1 cellular context compared by ENCODE assay signal in the genomic region with DNA sequence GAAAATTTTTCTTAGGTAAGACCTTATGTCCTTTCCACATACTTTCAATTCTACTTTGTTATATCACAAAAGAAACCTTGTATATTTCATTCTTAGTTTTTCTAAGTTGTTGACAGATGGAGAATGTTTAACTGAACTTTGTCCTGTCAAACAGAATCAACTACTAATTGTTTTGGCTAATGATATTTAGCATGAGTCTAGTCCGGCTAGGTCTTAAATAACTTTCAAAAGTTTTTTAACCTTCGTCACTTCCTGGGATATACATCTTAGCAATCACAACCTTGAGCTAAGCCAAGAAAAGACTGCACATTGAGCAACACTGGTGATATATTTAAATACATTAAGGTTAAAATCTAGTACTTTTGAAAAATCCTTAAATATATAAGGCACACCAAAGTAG.
TF ChIP-seq lines count a peak whose summit lies in the region.

No MANE protein-coding gene starts in this region.

TF ChIP-seq in HepG2, 621 proteins besides CTCF, POLR2A, EP300 and RAD21 (continued from another document and continues in another):
- TF ChIP-seq, protein P1, sequence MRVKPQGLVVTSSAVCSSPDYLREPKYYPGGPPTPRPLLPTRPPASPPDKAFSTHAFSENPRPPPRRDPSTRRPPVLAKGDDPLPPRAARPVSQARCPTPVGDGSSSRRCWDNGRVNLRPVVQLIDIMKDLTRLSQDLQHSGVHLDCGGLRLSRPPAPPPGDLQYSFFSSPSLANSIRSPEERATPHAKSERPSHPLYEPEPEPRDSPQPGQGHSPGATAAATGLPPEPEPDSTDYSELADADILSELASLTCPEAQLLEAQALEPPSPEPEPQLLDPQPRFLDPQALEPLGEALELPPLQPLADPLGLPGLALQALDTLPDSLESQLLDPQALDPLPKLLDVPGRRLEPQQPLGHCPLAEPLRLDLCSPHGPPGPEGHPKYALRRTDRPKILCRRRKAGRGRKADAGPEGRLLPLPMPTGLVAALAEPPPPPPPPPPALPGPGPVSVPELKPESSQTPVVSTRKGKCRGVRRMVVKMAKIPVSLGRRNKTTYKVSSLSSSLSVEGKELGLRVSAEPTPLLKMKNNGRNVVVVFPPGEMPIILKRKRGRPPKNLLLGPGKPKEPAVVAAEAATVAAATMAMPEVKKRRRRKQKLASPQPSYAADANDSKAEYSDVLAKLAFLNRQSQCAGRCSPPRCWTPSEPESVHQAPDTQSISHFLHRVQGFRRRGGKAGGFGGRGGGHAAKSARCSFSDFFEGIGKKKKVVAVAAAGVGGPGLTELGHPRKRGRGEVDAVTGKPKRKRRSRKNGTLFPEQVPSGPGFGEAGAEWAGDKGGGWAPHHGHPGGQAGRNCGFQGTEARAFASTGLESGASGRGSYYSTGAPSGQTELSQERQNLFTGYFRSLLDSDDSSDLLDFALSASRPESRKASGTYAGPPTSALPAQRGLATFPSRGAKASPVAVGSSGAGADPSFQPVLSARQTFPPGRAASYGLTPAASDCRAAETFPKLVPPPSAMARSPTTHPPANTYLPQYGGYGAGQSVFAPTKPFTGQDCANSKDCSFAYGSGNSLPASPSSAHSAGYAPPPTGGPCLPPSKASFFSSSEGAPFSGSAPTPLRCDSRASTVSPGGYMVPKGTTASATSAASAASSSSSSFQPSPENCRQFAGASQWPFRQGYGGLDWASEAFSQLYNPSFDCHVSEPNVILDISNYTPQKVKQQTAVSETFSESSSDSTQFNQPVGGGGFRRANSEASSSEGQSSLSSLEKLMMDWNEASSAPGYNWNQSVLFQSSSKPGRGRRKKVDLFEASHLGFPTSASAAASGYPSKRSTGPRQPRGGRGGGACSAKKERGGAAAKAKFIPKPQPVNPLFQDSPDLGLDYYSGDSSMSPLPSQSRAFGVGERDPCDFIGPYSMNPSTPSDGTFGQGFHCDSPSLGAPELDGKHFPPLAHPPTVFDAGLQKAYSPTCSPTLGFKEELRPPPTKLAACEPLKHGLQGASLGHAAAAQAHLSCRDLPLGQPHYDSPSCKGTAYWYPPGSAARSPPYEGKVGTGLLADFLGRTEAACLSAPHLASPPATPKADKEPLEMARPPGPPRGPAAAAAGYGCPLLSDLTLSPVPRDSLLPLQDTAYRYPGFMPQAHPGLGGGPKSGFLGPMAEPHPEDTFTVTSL (CRISPR knock-in tag; IDR thresholded peaks at IDR 0.05; ENCODE audit: borderline replicate concordance), result peak; percentile 64; the same call in 1 of the 2 replicates
- TF ChIP-seq, protein P2, sequence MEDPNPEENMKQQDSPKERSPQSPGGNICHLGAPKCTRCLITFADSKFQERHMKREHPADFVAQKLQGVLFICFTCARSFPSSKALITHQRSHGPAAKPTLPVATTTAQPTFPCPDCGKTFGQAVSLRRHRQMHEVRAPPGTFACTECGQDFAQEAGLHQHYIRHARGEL (CRISPR knock-in tag; IDR thresholded peaks at IDR 0.05), result no peak
- TF ChIP-seq ZNF430 (CRISPR knock-in tag; IDR thresholded peaks at IDR 0.05) (no peak), ZNF3 (CRISPR knock-in tag; IDR thresholded peaks at IDR 0.05) (no peak), GTF2F1 (IDR thresholded peaks at IDR 0.05; ENCODE audit: low read length) (no peak), ZNF7 (CRISPR knock-in tag; IDR thresholded peaks at IDR 0.05) (no peak), ZSCAN25 (CRISPR knock-in tag; IDR thresholded peaks at IDR 0.05) (no peak), MAF1 (CRISPR knock-in tag; IDR thresholded peaks at IDR 0.05; ENCODE audit: borderline replicate concordance) (no peak), SMARCE1 (IDR thresholded peaks at IDR 0.05; ENCODE audit: borderline replicate concordance) (no peak), HMG20A (CRISPR knock-in tag; IDR thresholded peaks at IDR 0.05; ENCODE audit: borderline replicate concordance) (peak; percentile 47; the same call in 1 of the 2 replicates), PTBP1 (IDR thresholded peaks at IDR 0.05; ENCODE audit: low read depth, low read length, poor library complexity, severe bottlenecking) (no peak), CEBPG (CRISPR knock-in tag; IDR thresholded peaks at IDR 0.05) (peak; percentile 69), DR1 (CRISPR knock-in tag; IDR thresholded peaks at IDR 0.05) (no peak), ZNF331 (CRISPR knock-in tag; IDR thresholded peaks at IDR 0.05) (peak; percentile 81; the same call in 1 of the 2 replicates), IKZF1 (IDR thresholded peaks at IDR 0.05) (no peak), ZNF589 (CRISPR knock-in tag; conservative IDR thresholded peaks at IDR 0.05) (no peak)
- TF ChIP-seq, protein P3, sequence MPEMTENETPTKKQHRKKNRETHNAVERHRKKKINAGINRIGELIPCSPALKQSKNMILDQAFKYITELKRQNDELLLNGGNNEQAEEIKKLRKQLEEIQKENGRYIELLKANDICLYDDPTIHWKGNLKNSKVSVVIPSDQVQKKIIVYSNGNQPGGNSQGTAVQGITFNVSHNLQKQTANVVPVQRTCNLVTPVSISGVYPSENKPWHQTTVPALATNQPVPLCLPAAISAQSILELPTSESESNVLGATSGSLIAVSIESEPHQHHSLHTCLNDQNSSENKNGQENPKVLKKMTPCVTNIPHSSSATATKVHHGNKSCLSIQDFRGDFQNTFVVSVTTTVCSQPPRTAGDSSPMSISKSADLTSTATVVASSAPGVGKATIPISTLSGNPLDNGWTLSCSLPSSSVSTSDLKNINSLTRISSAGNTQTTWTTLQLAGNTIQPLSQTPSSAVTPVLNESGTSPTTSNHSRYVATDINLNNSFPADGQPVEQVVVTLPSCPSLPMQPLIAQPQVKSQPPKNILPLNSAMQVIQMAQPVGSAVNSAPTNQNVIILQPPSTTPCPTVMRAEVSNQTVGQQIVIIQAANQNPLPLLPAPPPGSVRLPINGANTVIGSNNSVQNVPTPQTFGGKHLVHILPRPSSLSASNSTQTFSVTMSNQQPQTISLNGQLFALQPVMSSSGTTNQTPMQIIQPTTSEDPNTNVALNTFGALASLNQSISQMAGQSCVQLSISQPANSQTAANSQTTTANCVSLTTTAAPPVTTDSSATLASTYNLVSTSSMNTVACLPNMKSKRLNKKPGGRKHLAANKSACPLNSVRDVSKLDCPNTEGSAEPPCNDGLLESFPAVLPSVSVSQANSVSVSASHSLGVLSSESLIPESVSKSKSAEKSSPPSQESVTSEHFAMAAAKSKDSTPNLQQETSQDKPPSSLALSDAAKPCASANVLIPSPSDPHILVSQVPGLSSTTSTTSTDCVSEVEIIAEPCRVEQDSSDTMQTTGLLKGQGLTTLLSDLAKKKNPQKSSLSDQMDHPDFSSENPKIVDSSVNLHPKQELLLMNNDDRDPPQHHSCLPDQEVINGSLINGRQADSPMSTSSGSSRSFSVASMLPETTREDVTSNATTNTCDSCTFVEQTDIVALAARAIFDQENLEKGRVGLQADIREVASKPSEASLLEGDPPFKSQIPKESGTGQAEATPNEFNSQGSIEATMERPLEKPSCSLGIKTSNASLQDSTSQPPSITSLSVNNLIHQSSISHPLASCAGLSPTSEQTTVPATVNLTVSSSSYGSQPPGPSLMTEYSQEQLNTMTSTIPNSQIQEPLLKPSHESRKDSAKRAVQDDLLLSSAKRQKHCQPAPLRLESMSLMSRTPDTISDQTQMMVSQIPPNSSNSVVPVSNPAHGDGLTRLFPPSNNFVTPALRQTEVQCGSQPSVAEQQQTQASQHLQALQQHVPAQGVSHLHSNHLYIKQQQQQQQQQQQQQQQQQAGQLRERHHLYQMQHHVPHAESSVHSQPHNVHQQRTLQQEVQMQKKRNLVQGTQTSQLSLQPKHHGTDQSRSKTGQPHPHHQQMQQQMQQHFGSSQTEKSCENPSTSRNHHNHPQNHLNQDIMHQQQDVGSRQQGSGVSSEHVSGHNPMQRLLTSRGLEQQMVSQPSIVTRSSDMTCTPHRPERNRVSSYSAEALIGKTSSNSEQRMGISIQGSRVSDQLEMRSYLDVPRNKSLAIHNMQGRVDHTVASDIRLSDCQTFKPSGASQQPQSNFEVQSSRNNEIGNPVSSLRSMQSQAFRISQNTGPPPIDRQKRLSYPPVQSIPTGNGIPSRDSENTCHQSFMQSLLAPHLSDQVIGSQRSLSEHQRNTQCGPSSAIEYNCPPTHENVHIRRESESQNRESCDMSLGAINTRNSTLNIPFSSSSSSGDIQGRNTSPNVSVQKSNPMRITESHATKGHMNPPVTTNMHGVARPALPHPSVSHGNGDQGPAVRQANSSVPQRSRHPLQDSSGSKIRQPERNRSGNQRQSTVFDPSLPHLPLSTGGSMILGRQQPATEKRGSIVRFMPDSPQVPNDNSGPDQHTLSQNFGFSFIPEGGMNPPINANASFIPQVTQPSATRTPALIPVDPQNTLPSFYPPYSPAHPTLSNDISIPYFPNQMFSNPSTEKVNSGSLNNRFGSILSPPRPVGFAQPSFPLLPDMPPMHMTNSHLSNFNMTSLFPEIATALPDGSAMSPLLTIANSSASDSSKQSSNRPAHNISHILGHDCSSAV (CRISPR knock-in tag; IDR thresholded peaks at IDR 0.05; ENCODE audit: borderline replicate concordance), result no peak
- TF ChIP-seq, protein P4, sequence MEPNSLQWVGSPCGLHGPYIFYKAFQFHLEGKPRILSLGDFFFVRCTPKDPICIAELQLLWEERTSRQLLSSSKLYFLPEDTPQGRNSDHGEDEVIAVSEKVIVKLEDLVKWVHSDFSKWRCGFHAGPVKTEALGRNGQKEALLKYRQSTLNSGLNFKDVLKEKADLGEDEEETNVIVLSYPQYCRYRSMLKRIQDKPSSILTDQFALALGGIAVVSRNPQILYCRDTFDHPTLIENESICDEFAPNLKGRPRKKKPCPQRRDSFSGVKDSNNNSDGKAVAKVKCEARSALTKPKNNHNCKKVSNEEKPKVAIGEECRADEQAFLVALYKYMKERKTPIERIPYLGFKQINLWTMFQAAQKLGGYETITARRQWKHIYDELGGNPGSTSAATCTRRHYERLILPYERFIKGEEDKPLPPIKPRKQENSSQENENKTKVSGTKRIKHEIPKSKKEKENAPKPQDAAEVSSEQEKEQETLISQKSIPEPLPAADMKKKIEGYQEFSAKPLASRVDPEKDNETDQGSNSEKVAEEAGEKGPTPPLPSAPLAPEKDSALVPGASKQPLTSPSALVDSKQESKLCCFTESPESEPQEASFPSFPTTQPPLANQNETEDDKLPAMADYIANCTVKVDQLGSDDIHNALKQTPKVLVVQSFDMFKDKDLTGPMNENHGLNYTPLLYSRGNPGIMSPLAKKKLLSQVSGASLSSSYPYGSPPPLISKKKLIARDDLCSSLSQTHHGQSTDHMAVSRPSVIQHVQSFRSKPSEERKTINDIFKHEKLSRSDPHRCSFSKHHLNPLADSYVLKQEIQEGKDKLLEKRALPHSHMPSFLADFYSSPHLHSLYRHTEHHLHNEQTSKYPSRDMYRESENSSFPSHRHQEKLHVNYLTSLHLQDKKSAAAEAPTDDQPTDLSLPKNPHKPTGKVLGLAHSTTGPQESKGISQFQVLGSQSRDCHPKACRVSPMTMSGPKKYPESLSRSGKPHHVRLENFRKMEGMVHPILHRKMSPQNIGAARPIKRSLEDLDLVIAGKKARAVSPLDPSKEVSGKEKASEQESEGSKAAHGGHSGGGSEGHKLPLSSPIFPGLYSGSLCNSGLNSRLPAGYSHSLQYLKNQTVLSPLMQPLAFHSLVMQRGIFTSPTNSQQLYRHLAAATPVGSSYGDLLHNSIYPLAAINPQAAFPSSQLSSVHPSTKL (CRISPR knock-in tag; IDR thresholded peaks at IDR 0.05), result peak; percentile 89
- TF ChIP-seq, protein P5, sequence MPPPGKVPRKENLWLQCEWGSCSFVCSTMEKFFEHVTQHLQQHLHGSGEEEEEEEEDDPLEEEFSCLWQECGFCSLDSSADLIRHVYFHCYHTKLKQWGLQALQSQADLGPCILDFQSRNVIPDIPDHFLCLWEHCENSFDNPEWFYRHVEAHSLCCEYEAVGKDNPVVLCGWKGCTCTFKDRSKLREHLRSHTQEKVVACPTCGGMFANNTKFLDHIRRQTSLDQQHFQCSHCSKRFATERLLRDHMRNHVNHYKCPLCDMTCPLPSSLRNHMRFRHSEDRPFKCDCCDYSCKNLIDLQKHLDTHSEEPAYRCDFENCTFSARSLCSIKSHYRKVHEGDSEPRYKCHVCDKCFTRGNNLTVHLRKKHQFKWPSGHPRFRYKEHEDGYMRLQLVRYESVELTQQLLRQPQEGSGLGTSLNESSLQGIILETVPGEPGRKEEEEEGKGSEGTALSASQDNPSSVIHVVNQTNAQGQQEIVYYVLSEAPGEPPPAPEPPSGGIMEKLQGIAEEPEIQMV (CRISPR knock-in tag; IDR thresholded peaks at IDR 0.05; ENCODE audit: low read depth), result no peak
- TF ChIP-seq, protein P6, sequence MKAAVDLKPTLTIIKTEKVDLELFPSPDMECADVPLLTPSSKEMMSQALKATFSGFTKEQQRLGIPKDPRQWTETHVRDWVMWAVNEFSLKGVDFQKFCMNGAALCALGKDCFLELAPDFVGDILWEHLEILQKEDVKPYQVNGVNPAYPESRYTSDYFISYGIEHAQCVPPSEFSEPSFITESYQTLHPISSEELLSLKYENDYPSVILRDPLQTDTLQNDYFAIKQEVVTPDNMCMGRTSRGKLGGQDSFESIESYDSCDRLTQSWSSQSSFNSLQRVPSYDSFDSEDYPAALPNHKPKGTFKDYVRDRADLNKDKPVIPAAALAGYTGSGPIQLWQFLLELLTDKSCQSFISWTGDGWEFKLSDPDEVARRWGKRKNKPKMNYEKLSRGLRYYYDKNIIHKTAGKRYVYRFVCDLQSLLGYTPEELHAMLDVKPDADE (CRISPR knock-in tag; IDR thresholded peaks at IDR 0.05), result no peak
- TF ChIP-seq, protein P7, sequence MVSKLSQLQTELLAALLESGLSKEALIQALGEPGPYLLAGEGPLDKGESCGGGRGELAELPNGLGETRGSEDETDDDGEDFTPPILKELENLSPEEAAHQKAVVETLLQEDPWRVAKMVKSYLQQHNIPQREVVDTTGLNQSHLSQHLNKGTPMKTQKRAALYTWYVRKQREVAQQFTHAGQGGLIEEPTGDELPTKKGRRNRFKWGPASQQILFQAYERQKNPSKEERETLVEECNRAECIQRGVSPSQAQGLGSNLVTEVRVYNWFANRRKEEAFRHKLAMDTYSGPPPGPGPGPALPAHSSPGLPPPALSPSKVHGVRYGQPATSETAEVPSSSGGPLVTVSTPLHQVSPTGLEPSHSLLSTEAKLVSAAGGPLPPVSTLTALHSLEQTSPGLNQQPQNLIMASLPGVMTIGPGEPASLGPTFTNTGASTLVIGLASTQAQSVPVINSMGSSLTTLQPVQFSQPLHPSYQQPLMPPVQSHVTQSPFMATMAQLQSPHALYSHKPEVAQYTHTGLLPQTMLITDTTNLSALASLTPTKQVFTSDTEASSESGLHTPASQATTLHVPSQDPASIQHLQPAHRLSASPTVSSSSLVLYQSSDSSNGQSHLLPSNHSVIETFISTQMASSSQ (IDR thresholded peaks at IDR 0.05; ENCODE audit: low read depth), result peak; percentile 57; the same call in 1 of the 2 replicates
- TF ChIP-seq, protein P7 (CRISPR knock-in tag; IDR thresholded peaks at IDR 0.05; ENCODE audit: borderline replicate concordance), result no peak
